16 cellular contexts compared by ENCODE assay signal in genomic region chr12:1216560-1216959, GRCh38.
DNase-seq lines count a peak whose midpoint lies in the region; ATAC-seq, FAIRE-seq and TF ChIP-seq lines count a peak whose summit lies in the region.
"Had no signal": no experiment of that assay in that cellular context is flagged by ENCODE, and none has a peak within 500 bp of the region (broad histone marks: within the 10 kb centered on the region; RNA-seq: fewer than 3 reads in every experiment).

No MANE protein-coding gene starts in this region.

- peak; percentile 46 for DNase-seq in NCI-H69 (lab: John Stamatoyannopoulos, UW)
- DNase-seq in astrocyte (ENCODE audit: low read depth): no peak
- DNase-seq in lower lobe of right lung: no peak
- no peak for DNase-seq in thyroid gland
- DNase-seq in activated T-helper 1 cell treated with anti-CD3 and anti-CD28 coated beads, Interleukin-12 subunit alpha, Interleukin-12 subunit beta, Interleukin-2, Interleukin-4 antibody, amounts not matched to agents 30 ng/mL and 10 ng/mL and 1 ng/mL, durations not matched to agents 14 hours and 24 hours and 36 hours (ENCODE audit: low spot score): no peak
- no peak for DNase-seq in putamen (ENCODE audit: low spot score)
- no peak for DNase-seq in RWPE1 (ENCODE audit: low spot score)
- DNase-seq: activated CD4-positive, alpha-beta memory T cell treated with anti-CD3 and anti-CD28 coated beads, Interleukin-2, amount 10 ng/mL, durations not matched to agents 7 days and 5 days; activated naive CD8-positive, alpha-beta T cell treated with anti-CD3 and anti-CD28 coated beads, Interleukin-2, amount 10 ng/mL, durations not matched to agents 7 days and 5 days; activated T-cell treated with anti-CD3 and anti-CD28 coated beads, Interleukin-2, amount 50 U/mL, for 72 hours; NCI-H1105 treated with DMSO at 0.1 percent for 48 hours; NCI-H2227 treated with DMSO at 0.1 percent for 48 hours had no signal

- H3K27me3 ChIP-seq in astrocyte (ENCODE audit: insufficient read depth, low read length) (no peaks in the 10 kb centered on the region), lower lobe of right lung (ENCODE audit: low read depth) (no peaks in the 10 kb centered on the region), thyroid gland (no peaks in the 10 kb centered on the region)
- H3K27me3 ChIP-seq: BLaER1, SJSA1 had no signal

- H3K9me3 Mint-ChIP-seq in astrocyte (ENCODE audit: unreplicated experiment): no peaks in the 10 kb centered on the region
- no peaks in the 10 kb centered on the region for H3K9me3 Mint-ChIP-seq in activated T-helper 1 cell treated with anti-CD3 and anti-CD28 coated beads, Interleukin-12 subunit alpha, Interleukin-12 subunit beta, Interleukin-2, Interleukin-4 antibody, amounts not matched to agents 30 ng/mL and 10 ng/mL and 1 ng/mL, durations not matched to agents 14 hours and 24 hours and 36 hours
- H3K9me3 Mint-ChIP-seq: activated CD4-positive, alpha-beta memory T cell treated with anti-CD3 and anti-CD28 coated beads, Interleukin-2, amount 10 ng/mL, durations not matched to agents 7 days and 5 days; activated naive CD8-positive, alpha-beta T cell treated with anti-CD3 and anti-CD28 coated beads, Interleukin-2, amount 10 ng/mL, durations not matched to agents 7 days and 5 days; activated T-cell treated with anti-CD3 and anti-CD28 coated beads, Interleukin-2, amount 50 U/mL, for 72 hours had no signal

- H3K9me3 ChIP-seq in astrocyte (ENCODE audit: insufficient read depth, low read depth, low read length) (no peaks in the 10 kb centered on the region), lower lobe of right lung (no peaks in the 10 kb centered on the region), thyroid gland (no peaks in the 10 kb centered on the region)
- H3K9me3 ChIP-seq: BLaER1, SJSA1 had no signal

- H3K4me3 Mint-ChIP-seq in astrocyte (ENCODE audit: unreplicated experiment): no peak overlapping the region
- H3K4me3 Mint-ChIP-seq in activated T-helper 1 cell treated with anti-CD3 and anti-CD28 coated beads, Interleukin-12 subunit alpha, Interleukin-12 subunit beta, Interleukin-2, Interleukin-4 antibody, amounts not matched to agents 30 ng/mL and 10 ng/mL and 1 ng/mL, durations not matched to agents 14 hours and 24 hours and 36 hours: no peak overlapping the region
- H3K4me3 Mint-ChIP-seq: activated CD4-positive, alpha-beta memory T cell treated with anti-CD3 and anti-CD28 coated beads, Interleukin-2, amount 10 ng/mL, durations not matched to agents 7 days and 5 days; activated naive CD8-positive, alpha-beta T cell treated with anti-CD3 and anti-CD28 coated beads, Interleukin-2, amount 10 ng/mL, durations not matched to agents 7 days and 5 days; activated T-cell treated with anti-CD3 and anti-CD28 coated beads, Interleukin-2, amount 50 U/mL, for 72 hours had no signal

- no peak for TF ChIP-seq POLR2A in thyroid gland (IDR thresholded peaks at IDR 0.05)

- H3K4me2 ChIP-seq in astrocyte (ENCODE audit: low read length): peak overlapping the region; percentile 79

- no peaks in the 10 kb centered on the region for H3K79me2 ChIP-seq in astrocyte (ENCODE audit: insufficient read depth, low read length)

- 92 to 95% methylated on average over 3 of the region's 3 CpGs for WGBS in thyroid gland, 2 donors

- CTCF ChIA-PET in RWPE1 (lab: Yijun Ruan, JAX): no interaction called here

- TF ChIP-seq CTCF in astrocyte (IDR thresholded peaks at IDR 0.05; ENCODE audit: insufficient read depth, low read depth, low read length) (no peak), lower lobe of right lung (IDR thresholded peaks at IDR 0.05) (no peak), thyroid gland (IDR thresholded peaks at IDR 0.05) (no peak), RWPE1 (conservative IDR thresholded peaks at IDR 0.05; ENCODE audit: low read depth) (no peak)

- no peaks in the 10 kb centered on the region for H3K27me3 Mint-ChIP-seq in astrocyte (ENCODE audit: low read depth, unreplicated experiment)
- H3K27me3 Mint-ChIP-seq in activated T-helper 1 cell treated with anti-CD3 and anti-CD28 coated beads, Interleukin-12 subunit alpha, Interleukin-12 subunit beta, Interleukin-2, Interleukin-4 antibody, amounts not matched to agents 30 ng/mL and 10 ng/mL and 1 ng/mL, durations not matched to agents 14 hours and 24 hours and 36 hours (ENCODE audit: insufficient read depth): no peaks in the 10 kb centered on the region
- H3K27me3 Mint-ChIP-seq: activated CD4-positive, alpha-beta memory T cell treated with anti-CD3 and anti-CD28 coated beads, Interleukin-2, amount 10 ng/mL, durations not matched to agents 7 days and 5 days; activated naive CD8-positive, alpha-beta T cell treated with anti-CD3 and anti-CD28 coated beads, Interleukin-2, amount 10 ng/mL, durations not matched to agents 7 days and 5 days had no signal

- POLR2A ChIA-PET in RWPE1 (lab: Yijun Ruan, JAX; ENCODE audit: low non-redundant PET): no interaction called here

- no peak overlapping the region for H3K27ac Mint-ChIP-seq in astrocyte (ENCODE audit: unreplicated experiment)
- no peak overlapping the region for H3K27ac Mint-ChIP-seq in activated T-helper 1 cell treated with anti-CD3 and anti-CD28 coated beads, Interleukin-12 subunit alpha, Interleukin-12 subunit beta, Interleukin-2, Interleukin-4 antibody, amounts not matched to agents 30 ng/mL and 10 ng/mL and 1 ng/mL, durations not matched to agents 14 hours and 24 hours and 36 hours
- H3K27ac Mint-ChIP-seq: activated CD4-positive, alpha-beta memory T cell treated with anti-CD3 and anti-CD28 coated beads, Interleukin-2, amount 10 ng/mL, durations not matched to agents 7 days and 5 days; activated naive CD8-positive, alpha-beta T cell treated with anti-CD3 and anti-CD28 coated beads, Interleukin-2, amount 10 ng/mL, durations not matched to agents 7 days and 5 days; activated T-cell treated with anti-CD3 and anti-CD28 coated beads, Interleukin-2, amount 50 U/mL, for 72 hours had no signal

- peaks cover 4% of the 10 kb centered on the region for H3K4me1 Mint-ChIP-seq in astrocyte (ENCODE audit: low read depth, unreplicated experiment)
- peaks cover 10% of the 10 kb centered on the region for H3K4me1 Mint-ChIP-seq in activated T-helper 1 cell treated with anti-CD3 and anti-CD28 coated beads, Interleukin-12 subunit alpha, Interleukin-12 subunit beta, Interleukin-2, Interleukin-4 antibody, amounts not matched to agents 30 ng/mL and 10 ng/mL and 1 ng/mL, durations not matched to agents 14 hours and 24 hours and 36 hours (ENCODE audit: low read depth)
- H3K4me1 Mint-ChIP-seq: activated naive CD8-positive, alpha-beta T cell treated with anti-CD3 and anti-CD28 coated beads, Interleukin-2, amount 10 ng/mL, durations not matched to agents 7 days and 5 days had no signal

- H3K36me3 ChIP-seq in astrocyte (ENCODE audit: insufficient read depth, low read length): no peaks in the 10 kb centered on the region
- no peaks in the 10 kb centered on the region for H3K36me3 ChIP-seq in lower lobe of right lung
- no peaks in the 10 kb centered on the region for H3K36me3 ChIP-seq in thyroid gland
- H3K36me3 ChIP-seq: BLaER1, SJSA1 had no signal

- H3K4me3 ChIP-seq in astrocyte (ENCODE audit: insufficient read depth, low read depth, low read length) (no peak overlapping the region), lower lobe of right lung (no peak overlapping the region), thyroid gland (replicated peaks in 1 of 3) (no peak overlapping the region)
- H3K4me3 ChIP-seq: BLaER1, lung, SJSA1 had no signal

- ATAC-seq in lower lobe of right lung: no peak

- no peak for FAIRE-seq in astrocyte (lab: Jason Lieb, UNC)
- FAIRE-seq: TTC549 had no signal

- peak overlapping the region; percentile 13 for H3K9ac ChIP-seq in astrocyte (ENCODE audit: low read length)
- H3K9ac ChIP-seq: BLaER1 had no signal

- H3K36me3 Mint-ChIP-seq in astrocyte (ENCODE audit: low read depth, unreplicated experiment): peaks cover 2% of the 10 kb centered on the region
- H3K36me3 Mint-ChIP-seq in activated T-helper 1 cell treated with anti-CD3 and anti-CD28 coated beads, Interleukin-12 subunit alpha, Interleukin-12 subunit beta, Interleukin-2, Interleukin-4 antibody, amounts not matched to agents 30 ng/mL and 10 ng/mL and 1 ng/mL, durations not matched to agents 14 hours and 24 hours and 36 hours (ENCODE audit: low read depth): no peaks in the 10 kb centered on the region
- H3K36me3 Mint-ChIP-seq: activated naive CD8-positive, alpha-beta T cell treated with anti-CD3 and anti-CD28 coated beads, Interleukin-2, amount 10 ng/mL, durations not matched to agents 7 days and 5 days had no signal

- no peak overlapping the region for H2AFZ ChIP-seq in astrocyte (ENCODE audit: low read depth, low read length)

- intact Hi-C loops in lower lobe of right lung (cut with DNase I): no loop called here
- intact Hi-C loops in thyroid gland (cut with DNase I): no loop called here
- intact Hi-C loops in activated T-helper 1 cell treated with anti-CD3 and anti-CD28 coated beads, Interleukin-12 subunit alpha, Interleukin-12 subunit beta, Interleukin-2, Interleukin-4 antibody, amounts not matched to agents 30 ng/mL and 10 ng/mL and 1 ng/mL, durations not matched to agents 14 hours and 24 hours and 36 hours (cut with micrococcal nuclease): no loop called here

- peaks cover 15% of the 10 kb centered on the region for H3K4me1 ChIP-seq in astrocyte (ENCODE audit: insufficient read depth, low read length)
- H3K4me1 ChIP-seq in lower lobe of right lung: peaks cover 55% of the 10 kb centered on the region
- H3K4me1 ChIP-seq in thyroid gland: peaks cover 5 to 29% of the 10 kb centered on the region in 2 donors

- no peaks in the 10 kb centered on the region for H4K20me1 ChIP-seq in astrocyte (ENCODE audit: insufficient read depth, low read length)
- H4K20me1 ChIP-seq: BLaER1 had no signal

- peak overlapping the region; percentile 49 for H3K27ac ChIP-seq in astrocyte (ENCODE audit: low read depth, low read length)
- H3K27ac ChIP-seq in lower lobe of right lung: peak overlapping the region; percentile 37
- peak overlapping the region in 2 of 3 donors; percentile 47 to 60 for H3K27ac ChIP-seq in thyroid gland
- no peak overlapping the region for H3K27ac ChIP-seq in RWPE1
- H3K27ac ChIP-seq: BLaER1 had no signal
